ENCODE assay signal across 24 cellular contexts in the genomic region with DNA sequence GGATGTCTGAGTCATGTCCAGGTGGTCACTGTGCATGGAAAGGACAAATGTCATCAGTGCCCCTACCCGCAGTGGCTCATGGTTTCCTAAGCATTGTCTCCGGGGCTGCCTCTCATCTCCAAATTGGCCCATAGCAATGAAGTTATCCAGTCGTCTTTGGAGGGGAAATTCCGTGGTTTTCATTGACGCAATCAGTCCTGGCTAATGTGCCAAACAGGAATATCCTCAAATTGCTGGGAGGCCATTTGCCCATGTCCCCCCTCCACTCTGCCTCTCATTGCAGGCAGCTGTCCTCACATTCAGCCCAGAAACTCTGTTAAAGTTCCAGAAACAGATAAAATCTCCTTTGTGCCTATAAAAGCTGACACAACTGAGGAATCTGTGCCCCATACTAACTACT.
DNase-seq lines count a peak whose midpoint lies in the region; ATAC-seq, FAIRE-seq and TF ChIP-seq lines count a peak whose summit lies in the region.
"Had no signal": no experiment of that assay in that cellular context is flagged by ENCODE, and none has a peak within 500 bp of the region (broad histone marks: within the 10 kb centered on the region; RNA-seq: fewer than 3 reads in every experiment).

No MANE protein-coding gene starts in this region.

- no peak for ATAC-seq in HG03469 (IDR thresholded peaks at IDR 0.05; ENCODE audit: unreplicated experiment)
- ATAC-seq: effector memory CD8-positive, alpha-beta T cell; foreskin keratinocyte; heart right ventricle; sciatic nerve had no signal

- TF ChIP-seq CTCF in astrocyte of the spinal cord (IDR thresholded peaks at IDR 0.05; ENCODE audit: low read depth, low read length), result no peak

- DNase-seq in Daoy (ENCODE audit: low read depth), result peak; percentile 31
- peak; percentile 61 for DNase-seq in NCI-H226
- peak; percentile 60 for DNase-seq in astrocyte of the spinal cord (ENCODE audit: low read depth, low spot score)
- DNase-seq in islet precursor cell, result peak; percentile 66
- DNase-seq in COLO668 (lab: John Stamatoyannopoulos, UW; ENCODE audit: unreplicated experiment), result no peak
- DNase-seq in SIG-M5 (lab: John Stamatoyannopoulos, UW), result no peak
- no peak for DNase-seq in GM19239 (ENCODE audit: insufficient read length, low spot score)
- DNase-seq: activated CD4-positive, alpha-beta T cell treated with anti-CD3 and anti-CD28 coated beads, Interleukin-2, amount 50 U/mL, for 48 hours; activated naive CD4-positive, alpha-beta T cell treated with anti-CD3 and anti-CD28 coated beads for 36 hours; amygdala; cortex of kidney; DMS153; effector memory CD8-positive, alpha-beta T cell; foreskin keratinocyte; heart right ventricle; Karpas-422; NCI-H1694; RPMI8226; stimulated activated CD4-positive, alpha-beta T cell treated with anti-CD3 and anti-CD28 coated beads, Interleukin-4, amount 100 ng/mL, for 24 hours had no signal

- no peak overlapping the region for H3K4me3 ChIP-seq in astrocyte of the spinal cord (ENCODE audit: low read depth, low read length)
- H3K4me3 ChIP-seq: BLaER1 treated with 17β-estradiol and CSF1 and Interleukin-3, amounts not matched to agents 10 nM and 100 nM; heart right ventricle; tibial nerve had no signal

- in situ Hi-C loops in astrocyte of the spinal cord (cut with HindIII; ENCODE audit: low sequenced_read_pairs), result no loop called here

- FAIRE-seq in GM19239 (lab: Jason Lieb, UNC), result no peak
- FAIRE-seq: G401.6 had no signal

Comparison
In these comparisons a context has a peak if more than half of its experiments do, and no peak if none do; other contexts are left out.
1. DNase-seq: peak in Daoy (single experiment), NCI-H226 (single experiment), astrocyte of the spinal cord (single experiment) and islet precursor cell (single experiment); none in COLO668 (single experiment), SIG-M5 (single experiment) and GM19239 (single experiment).